In the genomic region with DNA sequence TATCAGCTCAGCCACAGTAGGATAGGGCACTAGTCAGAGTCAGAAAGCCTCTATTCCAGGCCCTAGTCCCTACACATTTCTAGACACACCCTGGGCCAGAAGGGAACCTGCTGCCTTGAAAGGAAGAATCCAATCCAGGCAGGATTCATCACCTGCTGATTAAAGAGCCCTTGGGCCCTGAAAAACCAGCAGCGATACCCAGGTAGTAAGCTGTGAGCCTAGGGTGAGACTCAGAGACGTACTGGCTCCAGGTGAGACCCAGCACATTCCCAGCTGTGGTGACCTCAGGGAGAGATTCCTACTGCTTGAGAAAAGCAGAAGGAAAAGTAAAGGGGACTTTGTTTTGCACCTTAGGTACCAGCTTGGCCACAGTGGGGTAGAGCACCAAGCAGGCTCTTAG, we compare ENCODE assay signal across 9 cellular contexts. TPM values are rescaled to one million over a fixed set of nuclear protein-coding genes. Genes with fewer than 3 reads are reported as not detected.
"Had no signal": no experiment of that assay in that cellular context is flagged by ENCODE, and none has a peak within 500 bp of the region (broad histone marks: within the 10 kb centered on the region; RNA-seq: fewer than 3 reads in every experiment).

No MANE protein-coding gene starts in this region.

- ATAC-seq: K562 had no signal

- FAIRE-seq: H1, H54, HTR-8/SVneo, K562 had no signal

- H3K4me3 ChIP-seq: GM23338, K562 had no signal

- DNase-seq: H9, HCEC 1CT, IMR-90 had no signal

RNA-seq across cellular contexts. Expression of a gene that starts 4.7 kb away (rescaled TPM):
- total RNA-seq: H9, HT-29, K562 had no signal
- polyA plus RNA-seq: GM23338, K562 had no signal
